Comparison of ENCODE assay signal across 1 cellular context in the genomic region with DNA sequence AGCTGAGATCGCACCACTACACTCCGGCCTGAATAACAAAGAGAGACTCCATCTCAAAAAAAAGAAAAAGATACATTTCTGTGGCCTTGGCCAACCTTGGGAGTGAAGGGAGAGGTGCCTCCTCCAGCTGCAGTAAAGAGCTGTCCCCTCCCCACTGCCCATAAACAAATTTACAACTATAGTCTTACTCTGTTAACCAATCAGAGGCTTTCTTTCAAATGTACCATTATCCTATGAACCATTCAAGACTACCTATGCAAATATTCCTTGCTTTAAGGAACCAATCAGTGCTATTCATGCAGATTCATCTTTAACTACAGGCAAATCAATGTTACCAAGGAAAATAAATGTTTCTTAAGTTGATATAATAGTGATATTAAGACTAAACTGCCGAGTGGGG.
TF ChIP-seq lines count a peak whose summit lies in the region.

No MANE protein-coding gene starts in this region.

TF ChIP-seq in GM23338, 12 proteins besides CTCF, POLR2A, EP300 and RAD21 (continued from another document):
- TF ChIP-seq, protein P1, sequence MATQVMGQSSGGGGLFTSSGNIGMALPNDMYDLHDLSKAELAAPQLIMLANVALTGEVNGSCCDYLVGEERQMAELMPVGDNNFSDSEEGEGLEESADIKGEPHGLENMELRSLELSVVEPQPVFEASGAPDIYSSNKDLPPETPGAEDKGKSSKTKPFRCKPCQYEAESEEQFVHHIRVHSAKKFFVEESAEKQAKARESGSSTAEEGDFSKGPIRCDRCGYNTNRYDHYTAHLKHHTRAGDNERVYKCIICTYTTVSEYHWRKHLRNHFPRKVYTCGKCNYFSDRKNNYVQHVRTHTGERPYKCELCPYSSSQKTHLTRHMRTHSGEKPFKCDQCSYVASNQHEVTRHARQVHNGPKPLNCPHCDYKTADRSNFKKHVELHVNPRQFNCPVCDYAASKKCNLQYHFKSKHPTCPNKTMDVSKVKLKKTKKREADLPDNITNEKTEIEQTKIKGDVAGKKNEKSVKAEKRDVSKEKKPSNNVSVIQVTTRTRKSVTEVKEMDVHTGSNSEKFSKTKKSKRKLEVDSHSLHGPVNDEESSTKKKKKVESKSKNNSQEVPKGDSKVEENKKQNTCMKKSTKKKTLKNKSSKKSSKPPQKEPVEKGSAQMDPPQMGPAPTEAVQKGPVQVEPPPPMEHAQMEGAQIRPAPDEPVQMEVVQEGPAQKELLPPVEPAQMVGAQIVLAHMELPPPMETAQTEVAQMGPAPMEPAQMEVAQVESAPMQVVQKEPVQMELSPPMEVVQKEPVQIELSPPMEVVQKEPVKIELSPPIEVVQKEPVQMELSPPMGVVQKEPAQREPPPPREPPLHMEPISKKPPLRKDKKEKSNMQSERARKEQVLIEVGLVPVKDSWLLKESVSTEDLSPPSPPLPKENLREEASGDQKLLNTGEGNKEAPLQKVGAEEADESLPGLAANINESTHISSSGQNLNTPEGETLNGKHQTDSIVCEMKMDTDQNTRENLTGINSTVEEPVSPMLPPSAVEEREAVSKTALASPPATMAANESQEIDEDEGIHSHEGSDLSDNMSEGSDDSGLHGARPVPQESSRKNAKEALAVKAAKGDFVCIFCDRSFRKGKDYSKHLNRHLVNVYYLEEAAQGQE (IDR thresholded peaks at IDR 0.05; ENCODE audit: unreplicated experiment), result no peak
- no peak for TF ChIP-seq EZH2phosphoT487 (IDR thresholded peaks at IDR 0.05; ENCODE audit: unreplicated experiment)
- TF ChIP-seq JUNB (IDR thresholded peaks at IDR 0.05; ENCODE audit: unreplicated experiment), result no peak
- TF ChIP-seq NANOG (IDR thresholded peaks at IDR 0.05; ENCODE audit: borderline replicate concordance), result no peak
- TF ChIP-seq, protein P2, sequence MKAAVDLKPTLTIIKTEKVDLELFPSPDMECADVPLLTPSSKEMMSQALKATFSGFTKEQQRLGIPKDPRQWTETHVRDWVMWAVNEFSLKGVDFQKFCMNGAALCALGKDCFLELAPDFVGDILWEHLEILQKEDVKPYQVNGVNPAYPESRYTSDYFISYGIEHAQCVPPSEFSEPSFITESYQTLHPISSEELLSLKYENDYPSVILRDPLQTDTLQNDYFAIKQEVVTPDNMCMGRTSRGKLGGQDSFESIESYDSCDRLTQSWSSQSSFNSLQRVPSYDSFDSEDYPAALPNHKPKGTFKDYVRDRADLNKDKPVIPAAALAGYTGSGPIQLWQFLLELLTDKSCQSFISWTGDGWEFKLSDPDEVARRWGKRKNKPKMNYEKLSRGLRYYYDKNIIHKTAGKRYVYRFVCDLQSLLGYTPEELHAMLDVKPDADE (IDR thresholded peaks at IDR 0.05), result no peak
- TF ChIP-seq EZH2 (IDR thresholded peaks at IDR 0.05; ENCODE audit: low read depth, unreplicated experiment), result no peak
